Comparison of ENCODE assay signal across 13 cellular contexts in genomic region chr1:241918879-241919278, GRCh38. TPM values are rescaled to one million over a fixed set of nuclear protein-coding genes. Genes with fewer than 3 reads are reported as not detected.
DNase-seq lines count a peak whose midpoint lies in the region; ATAC-seq and TF ChIP-seq lines count a peak whose summit lies in the region.
"Had no signal": no experiment of that assay in that cellular context is flagged by ENCODE, and none has a peak within 500 bp of the region (broad histone marks: within the 10 kb centered on the region; RNA-seq: fewer than 3 reads in every experiment).

No MANE protein-coding gene starts in this region.

- peak overlapping the region; percentile 58 for H3K9ac ChIP-seq in GM23248
- H3K9ac ChIP-seq in fibroblast of lung (ENCODE audit: insufficient read depth, low read length), result no peak overlapping the region

- H3K79me2 ChIP-seq in GM23248 (ENCODE audit: insufficient read depth) (no peaks in the 10 kb centered on the region), fibroblast of lung (ENCODE audit: control insufficient read depth, insufficient read depth, low read length) (no peaks in the 10 kb centered on the region)

- CTCF ChIA-PET in RWPE1 (lab: Yijun Ruan, JAX), result interaction anchor here (0.6 kb wide), 1 partner anchor 93 kb away, joined by 3 read pairs; no protein-coding TSS in a partner anchor

- 0 out of 2 replicates have a peak, but pooled peaks cover 7% of the 10 kb centered on the region for H3F3A ChIP-seq in GM23248 (ENCODE audit: insufficient read depth)

- H3K4me2 ChIP-seq in GM23248 (ENCODE audit: unreplicated experiment) (peak overlapping the region; percentile 53), fibroblast of lung (ENCODE audit: extremely low read depth, insufficient read depth, low read length) (no peak overlapping the region)

- 13 to 14% methylated on average over 5 of the region's 5 CpGs for WGBS in GM23248 (ENCODE audit: low coverage in 1 of 2, low lambda C conversion rate in 2 of 2, missing lambda C conversion rate in 2 of 2), 2 experiments
- WGBS in psoas muscle, 3 donors, result 53 to 61% (median 53%) methylated on average over 5 of the region's 5 CpGs

- no peak for TF ChIP-seq POLR2A in Peyer's patch (IDR thresholded peaks at IDR 0.05)

- peaks cover 8% of the 10 kb centered on the region for H3K4me1 ChIP-seq in GM23248 (ENCODE audit: insufficient read depth)
- peaks cover 2% of the 10 kb centered on the region for H3K4me1 ChIP-seq in fibroblast of lung (ENCODE audit: control insufficient read depth, extremely low read depth, insufficient read depth, low read length)
- no peaks in the 10 kb centered on the region for H3K4me1 ChIP-seq in psoas muscle
- H3K4me1 ChIP-seq in Peyer's patch, result no peaks in the 10 kb centered on the region
- H3K4me1 ChIP-seq: pancreas had no signal

- H3K9me3 ChIP-seq in GM23248 (ENCODE audit: low read depth) (no peaks in the 10 kb centered on the region), fibroblast of lung (ENCODE audit: control insufficient read depth, insufficient read depth, low read depth, low read length) (no peaks in the 10 kb centered on the region), psoas muscle (no peaks in the 10 kb centered on the region), Peyer's patch (no peaks in the 10 kb centered on the region)
- H3K9me3 ChIP-seq: pancreas had no signal

- H3K9me2 ChIP-seq in GM23248 (ENCODE audit: insufficient read depth), result no peaks in the 10 kb centered on the region

- H3K27me3 ChIP-seq in GM23248 (replicated peaks; ENCODE audit: insufficient read depth) (no peaks in the 10 kb centered on the region), fibroblast of lung (ENCODE audit: control insufficient read depth, insufficient read depth, low read length) (no peaks in the 10 kb centered on the region), psoas muscle (ENCODE audit: insufficient read depth in 3 of 3, low read length in 2 of 3) (no peaks in the 10 kb centered on the region), Peyer's patch (no peaks in the 10 kb centered on the region)
- H3K27me3 ChIP-seq: pancreas had no signal

- ATAC-seq in psoas muscle, result peak in 3 of 4 donors; percentile 45 to 73 (median 52)
- ATAC-seq in activated CD4-positive, CD25-positive, alpha-beta regulatory T cell treated with anti-CD3 and anti-CD28 coated beads, Interleukin-2, amount 50 U/mL, for 24 hours, result no peak
- ATAC-seq: activated CD8-positive, alpha-beta T cell treated with anti-CD3 and anti-CD28 coated beads, Interleukin-2, amount 10 ng/mL, durations not matched to agents 7 days and 5 days; activated naive CD4-positive, alpha-beta T cell treated with anti-CD3 and anti-CD28 coated beads, Interleukin-2, amount 50 U/mL, for 72 hours had no signal

- no peak for TF ChIP-seq CTCF in RWPE1 (conservative IDR thresholded peaks at IDR 0.05; ENCODE audit: low read depth)
- TF ChIP-seq CTCF in fibroblast of lung (conservative IDR thresholded peaks at IDR 0.05 in 1 of 2, IDR thresholded peaks at IDR 0.05 in 1 of 2; ENCODE audit: low read depth in 1 of 2, low read length in 2 of 2), result no peak
- no peak for TF ChIP-seq CTCF in psoas muscle (IDR thresholded peaks at IDR 0.05)
- no peak for TF ChIP-seq CTCF in Peyer's patch (IDR thresholded peaks at IDR 0.05)

- H3K36me3 ChIP-seq in GM23248 (ENCODE audit: low read depth) (no peaks in the 10 kb centered on the region), fibroblast of lung (ENCODE audit: control insufficient read depth, insufficient read depth, low read length) (no peaks in the 10 kb centered on the region), psoas muscle (ENCODE audit: insufficient read depth in 1 of 2, low read depth in 1 of 2) (no peaks in the 10 kb centered on the region), Peyer's patch (no peaks in the 10 kb centered on the region)
- H3K36me3 ChIP-seq: pancreas had no signal

- H4K20me1 ChIP-seq in GM23248 (ENCODE audit: insufficient read depth) (no peaks in the 10 kb centered on the region), fibroblast of lung (ENCODE audit: control insufficient read depth, extremely low read depth, insufficient read depth, low read length) (no peaks in the 10 kb centered on the region)

- intact Hi-C loops in psoas muscle (cut with DNase I), result no loop called here

- H3K4me3 ChIP-seq in GM23248 (peak overlapping the region; percentile 29; the same call in 1 of the 2 replicates), fibroblast of lung (replicated peaks in 1 of 4; ENCODE audit: control extremely low read depth in 1 of 4, insufficient read depth in 1 of 4, low read depth in 3 of 4, low read length in 4 of 4) (no peak overlapping the region), psoas muscle (no peak overlapping the region), Peyer's patch (no peak overlapping the region)
- H3K4me3 ChIP-seq: pancreas had no signal

- peak overlapping the region; percentile 57 for H3K27ac ChIP-seq in GM23248
- no peak overlapping the region for H3K27ac ChIP-seq in RWPE1
- no peak overlapping the region for H3K27ac ChIP-seq in fibroblast of lung (ENCODE audit: insufficient read depth, low read length)
- no peak overlapping the region for H3K27ac ChIP-seq in psoas muscle
- no peak overlapping the region for H3K27ac ChIP-seq in Peyer's patch
- H3K27ac ChIP-seq: pancreas had no signal

- DNase-seq in GM23248 (peak; percentile 95), RWPE1 (ENCODE audit: low spot score) (peak; percentile 61), fibroblast of lung (ENCODE audit: low read depth in 2 of 2) (peak; percentile 57 to 62), psoas muscle (peak; percentile 55 to 60), hippocampal formation (lab: John Stamatoyannopoulos, UW) (no peak), NCI-H1436 treated with DMSO at 0.1 percent for 48 hours (lab: John Stamatoyannopoulos, UW) (no peak), Peyer's patch (no peak)
- DNase-seq: activated CD8-positive, alpha-beta T cell treated with anti-CD3 and anti-CD28 coated beads, Interleukin-2, amount 10 ng/mL, durations not matched to agents 7 days and 5 days; kidney glomerular epithelial cell; pancreas; substantia nigra had no signal

- in situ Hi-C loops in GM23248 (cut with MboI), result no loop called here

- POLR2A ChIA-PET in RWPE1 (lab: Yijun Ruan, JAX; ENCODE audit: low non-redundant PET), result no interaction called here

- peak overlapping the region; percentile 91 for H2AFZ ChIP-seq in GM23248
- H2AFZ ChIP-seq in fibroblast of lung (ENCODE audit: low read length), result peak overlapping the region; percentile 31

RNA-seq across cellular contexts. Expression of gene BECN2, which starts 38.7 kb away (rescaled TPM):
- not detected in 2 replicates for total RNA-seq in GM23248 (2014; rRNA removed; shearing (Covaris generic))
- polyA plus RNA-seq in GM23248 (2016; fragmentation: Nextera tagmentation; extraction: Ambion mirVana), result not detected in 2 replicates
- not detected in 2 replicates for total RNA-seq in fibroblast of lung
- polyA plus RNA-seq in fibroblast of lung, result not detected in 2 replicates
- polyA plus RNA-seq in fibroblast of lung (2012), result not detected in 2 replicates
- polyA minus RNA-seq in fibroblast of lung (ENCODE audit: low replicate concordance), result not detected in 2 replicates
- not detected for total RNA-seq in psoas muscle
- not detected for polyA plus RNA-seq in psoas muscle
- total RNA-seq in Peyer's patch, result not detected
- total RNA-seq: activated CD8-positive, alpha-beta T cell treated with anti-CD3 and anti-CD28 coated beads, Interleukin-2, amount 10 ng/mL, durations not matched to agents 7 days and 5 days; activated naive CD4-positive, alpha-beta T cell treated with anti-CD3 and anti-CD28 coated beads, Interleukin-2, amount 50 U/mL, for 72 hours; pancreas had no signal
- polyA plus RNA-seq: pancreas had no signal

Comparison
In these comparisons a context has a peak if more than half of its experiments do, and no peak if none do; other contexts are left out.
1. DNase-seq: peak in GM23248 (single experiment), RWPE1 (single experiment), fibroblast of lung (2 of 2) and psoas muscle (2 of 2); none in hippocampal formation (0 of 2), NCI-H1436 treated with DMSO at 0.1 percent for 48 hours (single experiment) and Peyer's patch (0 of 3).
2. ATAC-seq: peak in psoas muscle (3 of 4); none in activated CD4-positive, CD25-positive, alpha-beta regulatory T cell treated with anti-CD3 and anti-CD28 coated beads, Interleukin-2, amount 50 U/mL, for 24 hours (0 of 2).